Comparison of ENCODE assay signal across 12 cellular contexts in genomic region chr9:126151671-126152050, GRCh38.
A peak's percentile ranks its signal among the peaks of the same experiment; 100 is the strongest.
DNase-seq lines count a peak whose midpoint lies in the region; ATAC-seq and TF ChIP-seq lines count a peak whose summit lies in the region.
"Had no signal": no experiment of that assay in that cellular context is flagged by ENCODE, and none has a peak within 500 bp of the region (broad histone marks: within the 10 kb centered on the region; RNA-seq: fewer than 3 reads in every experiment).

No MANE protein-coding gene starts in this region.

- in situ Hi-C loops in Panc1 (cut with HindIII; ENCODE audit: low pct_unique_long_range_greater_than_20kb, low sequenced_read_pairs) = no loop called here

- POLR2A ChIA-PET in Panc1 (lab: Charles Lee) = no interaction called here

- peak; percentile 38 for DNase-seq in right atrium auricular region (ENCODE audit: low spot score)
- DNase-seq in left ventricle myocardium inferior = no peak
- no peak for DNase-seq in Panc1 (ENCODE audit: low read depth, low spot score)
- peak; percentile 39 to 49 for DNase-seq in left lung
- no peak for DNase-seq in HuH-7.5 (ENCODE audit: low spot score)
- no peak for DNase-seq in NCI-H128 (lab: John Stamatoyannopoulos, UW; ENCODE audit: unreplicated experiment)
- DNase-seq in middle frontal gyrus (ENCODE audit: extremely low spot score, low spot score) = no peak
- DNase-seq: activated T-cell treated with anti-CD3 and anti-CD28 coated beads, Interleukin-2, amount 50 U/mL, for 24 hours; OCI-M1; stimulated activated naive CD4-positive, alpha-beta T cell treated with Interleukin-2 at 50 U/mL for 16 hours had no signal

- intact Hi-C loops in left ventricle myocardium inferior (cut with micrococcal nuclease) = no loop called here
- intact Hi-C loops in Panc1 (cut with micrococcal nuclease; ENCODE audit: unreplicated experiment) = no loop called here
- intact Hi-C loops in left lung (cut with DNase I) = no loop called here

- H3K4me3 ChIP-seq in right atrium auricular region (no peak overlapping the region), left ventricle myocardium inferior (no peak overlapping the region), Panc1 (ENCODE audit: low read depth in 2 of 2, low read length in 2 of 2) (no peak overlapping the region), left lung (peak overlapping the region in 1 of 2 donors; percentile 4)

- ATAC-seq in Panc1 (peak; percentile 60; the same call in 1 of the 2 replicates), left lung (peak; percentile 96), GM18873 (IDR thresholded peaks at IDR 0.05; ENCODE audit: low FRiP score, unreplicated experiment) (no peak)
- ATAC-seq: esophagus mucosa had no signal

- H3K27me3 ChIP-seq in right atrium auricular region = no peaks in the 10 kb centered on the region
- peaks cover 15% of the 10 kb centered on the region for H3K27me3 ChIP-seq in left ventricle myocardium inferior (ENCODE audit: low read depth)
- H3K27me3 ChIP-seq in Panc1 (ENCODE audit: control insufficient read depth, insufficient read depth, low read length) = no peaks in the 10 kb centered on the region
- peaks cover 0 to 48% of the 10 kb centered on the region in 2 donors for H3K27me3 ChIP-seq in left lung

- TF ChIP-seq CTCF in right atrium auricular region (IDR thresholded peaks at IDR 0.05) = no peak
- TF ChIP-seq CTCF in left ventricle myocardium inferior (IDR thresholded peaks at IDR 0.05; ENCODE audit: borderline replicate concordance) = no peak
- no peak for TF ChIP-seq CTCF in Panc1 (IDR thresholded peaks at IDR 0.05)
- no peak for TF ChIP-seq CTCF in left lung (IDR thresholded peaks at IDR 0.05)

- H3K9me3 ChIP-seq in right atrium auricular region = no peaks in the 10 kb centered on the region
- no peaks in the 10 kb centered on the region for H3K9me3 ChIP-seq in left ventricle myocardium inferior (replicated peaks)
- no peaks in the 10 kb centered on the region for H3K9me3 ChIP-seq in Panc1 (ENCODE audit: control insufficient read depth, insufficient read depth, low read depth, low read length)
- no peaks in the 10 kb centered on the region for H3K9me3 ChIP-seq in left lung

- H3K4me1 ChIP-seq in right atrium auricular region = no peaks in the 10 kb centered on the region
- H3K4me1 ChIP-seq in left ventricle myocardium inferior = no peaks in the 10 kb centered on the region
- no peaks in the 10 kb centered on the region for H3K4me1 ChIP-seq in Panc1 (ENCODE audit: control insufficient read depth, insufficient read depth, low read length)
- H3K4me1 ChIP-seq in left lung = peaks cover 0 to 5% of the 10 kb centered on the region in 2 donors

- no TSS peak for BruUV-seq in Panc1 (replicated peaks; lab: Mats Ljungman, UMichigan)

- CTCF ChIA-PET in Panc1 (lab: Charles Lee) = no interaction called here

- H3K27ac ChIP-seq in right atrium auricular region (no peak overlapping the region), left ventricle myocardium inferior (replicated peaks) (no peak overlapping the region), Panc1 (ENCODE audit: low read length) (no peak overlapping the region), left lung (no peak overlapping the region)

- H3K36me3 ChIP-seq in right atrium auricular region = no peaks in the 10 kb centered on the region
- H3K36me3 ChIP-seq in left ventricle myocardium inferior = no peaks in the 10 kb centered on the region
- no peaks in the 10 kb centered on the region for H3K36me3 ChIP-seq in Panc1 (ENCODE audit: control insufficient read depth, insufficient read depth, low read length)
- no peaks in the 10 kb centered on the region for H3K36me3 ChIP-seq in left lung

Comparison
In these comparisons a context has a peak if more than half of its experiments do, and no peak if none do; other contexts are left out.
1. DNase-seq: peak in right atrium auricular region (single experiment) and left lung (2 of 2); none in left ventricle myocardium inferior (single experiment), Panc1 (single experiment), HuH-7.5 (single experiment), NCI-H128 (single experiment) and middle frontal gyrus (single experiment).